8 cellular contexts compared by ENCODE assay signal in the genomic region with DNA sequence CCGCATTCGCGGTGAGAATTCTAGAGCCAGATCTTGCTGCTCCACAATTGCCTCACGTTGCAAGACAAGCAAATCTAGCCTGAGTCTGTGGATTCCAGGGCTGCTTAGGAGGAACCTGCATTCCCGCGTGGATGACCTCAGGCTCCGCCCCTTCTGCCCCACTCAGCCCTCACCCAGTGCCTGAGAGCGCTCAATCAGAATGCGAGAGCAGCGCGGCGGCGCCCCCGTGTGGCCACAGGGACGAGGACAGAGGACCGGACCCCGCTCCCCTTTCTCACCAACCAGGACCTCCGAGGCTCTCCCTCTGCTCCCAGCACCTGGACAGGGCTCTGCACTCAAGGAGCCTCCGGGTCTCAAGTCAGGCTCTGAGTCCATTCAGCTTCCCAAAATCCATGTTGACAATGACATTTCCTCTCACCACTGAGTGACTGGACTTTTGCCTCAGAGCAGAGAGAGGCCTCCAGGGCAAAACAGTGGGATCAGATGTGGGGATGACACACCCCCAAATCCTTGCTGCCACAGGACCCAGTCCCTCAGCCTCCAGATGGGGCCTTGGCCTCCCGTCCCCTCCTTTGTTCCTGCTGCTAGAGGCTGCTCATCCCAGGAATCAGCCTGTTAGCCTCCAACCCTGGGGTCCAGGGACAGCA. TPM values are rescaled to one million over a fixed set of nuclear protein-coding genes. Genes with fewer than 3 reads are reported as not detected.
A peak's percentile ranks its signal among the peaks of the same experiment; 100 is the strongest.
DNase-seq lines count a peak whose midpoint lies in the region; ATAC-seq, FAIRE-seq and TF ChIP-seq lines count a peak whose summit lies in the region.

No MANE protein-coding gene starts in this region.

- FAIRE-seq in GM19239 (lab: Jason Lieb, UNC) = peak; percentile 58

- CTCF ChIA-PET in AG04449 (lab: Yijun Ruan, JAX) = interaction anchor here (0.8 to 4.3 kb wide), 31 partner anchors 8 to 294 kb away, joined by 3 to 47 read pairs (median 4); partner anchors contain the start of gene RPP21

- ATAC-seq in Right ventricle myocardium superior (ENCODE audit: poor library complexity) = peak; percentile 95

- POLR2A ChIA-PET in AG04449 (lab: Yijun Ruan, JAX) = no interaction called here

- DNase-seq in AG04449 (ENCODE audit: low read depth, low spot score) (no peak), GM19239 (ENCODE audit: insufficient read length, low spot score) (peak; percentile 71), M059J (ENCODE audit: low read depth) (peak; percentile 66), SKM-1 (lab: John Stamatoyannopoulos, UW; ENCODE audit: unreplicated experiment) (peak; percentile 19), Right ventricle myocardium superior (peak; percentile 89), posterior cingulate gyrus (peak; percentile 36 to 95 (median 74)), ureter (ENCODE audit: low spot score) (peak; percentile 64)
- peak; percentile 87 for DNase-seq in activated naive CD4-positive, alpha-beta T cell treated with anti-CD3 and anti-CD28 coated beads, Interleukin-2, amount 50 U/mL, for 16 hours

- intact Hi-C loops in Right ventricle myocardium superior (cut with DNase I) (loop anchor here (5.0 kb wide), 1 partner anchor 180 kb away; no protein-coding TSS in a partner anchor), posterior cingulate gyrus (cut with DNase I) (loop anchor here (5.0 kb wide), 1 partner anchor 40 kb away; no protein-coding TSS in a partner anchor)

- TF ChIP-seq CTCF in AG04449 (IDR thresholded peaks at IDR 0.05; ENCODE audit: insufficient read depth, low read length, missing control alignments) = peak; percentile 94

- no peak overlapping the region for H3K4me3 ChIP-seq in AG04449 (ENCODE audit: low read depth, low read length)

RNA-seq across cellular contexts. Expression of gene RPP21, which starts 52.0 kb away (rescaled TPM):
- total RNA-seq in M059J (2014; rRNA removed; shearing (Covaris generic)) = 106 and 156 TPM in 2 replicates
- total RNA-seq in Right ventricle myocardium superior (25.4 TPM), ureter (48.3 TPM)
